In genomic region chr6:1474205-1474604, GRCh38 we compare ENCODE assay signal across 2 cellular contexts.
TF ChIP-seq lines count a peak whose summit lies in the region.

No MANE protein-coding gene starts in this region.

TF ChIP-seq in HCT116, 20 proteins besides CTCF, POLR2A, EP300 and RAD21:
- TF ChIP-seq YY1 (IDR thresholded peaks at IDR 0.05; ENCODE audit: extremely low read depth, insufficient replicate concordance, low read depth, low read length) (no peak), EZH2 (IDR thresholded peaks at IDR 0.05) (no peak), EGR1 (IDR thresholded peaks at IDR 0.05; ENCODE audit: low read depth) (no peak), ATF3 (IDR thresholded peaks at IDR 0.05) (no peak), POLR2AphosphoS5 (IDR thresholded peaks at IDR 0.05; ENCODE audit: low read depth, low read length) (no peak), ZFX (IDR thresholded peaks at IDR 0.05) (no peak), FOSL1 (IDR thresholded peaks at IDR 0.05; ENCODE audit: low read depth) (no peak)

TF ChIP-seq in K562, 482 proteins besides CTCF, POLR2A, EP300 and RAD21:
- TF ChIP-seq RBFOX2 (IDR thresholded peaks at IDR 0.05; ENCODE audit: low read depth, low read length) (no peak), PML (IDR thresholded peaks at IDR 0.05; ENCODE audit: low read length) (no peak), NFIX (CRISPR knock-in tag; IDR thresholded peaks at IDR 0.05; ENCODE audit: low read depth) (no peak), ZNF668 (CRISPR knock-in tag; IDR thresholded peaks at IDR 0.05) (no peak), MYBL2 (IDR thresholded peaks at IDR 0.05; ENCODE audit: low read depth) (no peak), MYBL2 (CRISPR knock-in tag; IDR thresholded peaks at IDR 0.05; ENCODE audit: borderline replicate concordance) (no peak), ELF4 (CRISPR knock-in tag; IDR thresholded peaks at IDR 0.05) (no peak), ZNF140 (CRISPR knock-in tag; IDR thresholded peaks at IDR 0.05) (no peak), GATAD2B (IDR thresholded peaks at IDR 0.05; ENCODE audit: borderline replicate concordance) (no peak), ETS2 (tag; IDR thresholded peaks at IDR 0.05; ENCODE audit: borderline replicate concordance, poor library complexity, severe bottlenecking) (no peak), YBX1 (IDR thresholded peaks at IDR 0.05) (no peak), MEF2D (tag; conservative IDR thresholded peaks at IDR 0.05; ENCODE audit: low read depth) (no peak), GABPA (tag; conservative IDR thresholded peaks at IDR 0.05; ENCODE audit: low read depth) (no peak), MBD1 (CRISPR knock-in tag; IDR thresholded peaks at IDR 0.05) (no peak), ZNF282 (CRISPR knock-in tag; IDR thresholded peaks at IDR 0.05) (no peak), CBFA2T3 (IDR thresholded peaks at IDR 0.05) (no peak), DNMT1 (IDR thresholded peaks at IDR 0.05) (no peak), KHSRP (IDR thresholded peaks at IDR 0.05) (no peak)
- TF ChIP-seq, protein P1, sequence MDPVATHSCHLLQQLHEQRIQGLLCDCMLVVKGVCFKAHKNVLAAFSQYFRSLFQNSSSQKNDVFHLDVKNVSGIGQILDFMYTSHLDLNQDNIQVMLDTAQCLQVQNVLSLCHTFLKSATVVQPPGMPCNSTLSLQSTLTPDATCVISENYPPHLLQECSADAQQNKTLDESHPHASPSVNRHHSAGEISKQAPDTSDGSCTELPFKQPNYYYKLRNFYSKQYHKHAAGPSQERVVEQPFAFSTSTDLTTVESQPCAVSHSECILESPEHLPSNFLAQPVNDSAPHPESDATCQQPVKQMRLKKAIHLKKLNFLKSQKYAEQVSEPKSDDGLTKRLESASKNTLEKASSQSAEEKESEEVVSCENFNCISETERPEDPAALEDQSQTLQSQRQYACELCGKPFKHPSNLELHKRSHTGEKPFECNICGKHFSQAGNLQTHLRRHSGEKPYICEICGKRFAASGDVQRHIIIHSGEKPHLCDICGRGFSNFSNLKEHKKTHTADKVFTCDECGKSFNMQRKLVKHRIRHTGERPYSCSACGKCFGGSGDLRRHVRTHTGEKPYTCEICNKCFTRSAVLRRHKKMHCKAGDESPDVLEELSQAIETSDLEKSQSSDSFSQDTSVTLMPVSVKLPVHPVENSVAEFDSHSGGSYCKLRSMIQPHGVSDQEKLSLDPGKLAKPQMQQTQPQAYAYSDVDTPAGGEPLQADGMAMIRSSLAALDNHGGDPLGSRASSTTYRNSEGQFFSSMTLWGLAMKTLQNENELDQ (CRISPR knock-in tag; IDR thresholded peaks at IDR 0.05; ENCODE audit: borderline replicate concordance): no peak
- TF ChIP-seq, protein P2, sequence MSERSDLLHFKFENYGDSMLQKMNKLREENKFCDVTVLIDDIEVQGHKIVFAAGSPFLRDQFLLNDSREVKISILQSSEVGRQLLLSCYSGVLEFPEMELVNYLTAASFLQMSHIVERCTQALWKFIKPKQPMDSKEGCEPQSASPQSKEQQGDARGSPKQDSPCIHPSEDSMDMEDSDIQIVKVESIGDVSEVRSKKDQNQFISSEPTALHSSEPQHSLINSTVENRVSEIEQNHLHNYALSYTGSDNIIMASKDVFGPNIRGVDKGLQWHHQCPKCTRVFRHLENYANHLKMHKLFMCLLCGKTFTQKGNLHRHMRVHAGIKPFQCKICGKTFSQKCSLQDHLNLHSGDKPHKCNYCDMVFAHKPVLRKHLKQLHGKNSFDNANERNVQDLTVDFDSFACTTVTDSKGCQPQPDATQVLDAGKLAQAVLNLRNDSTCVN (CRISPR knock-in tag; IDR thresholded peaks at IDR 0.05): no peak
TF ChIP-seq in K562: peak in this region for 0.
